17 cellular contexts compared by ENCODE assay signal in genomic region chr1:163307479-163308171, GRCh38. TPM values are rescaled to one million over a fixed set of nuclear protein-coding genes. Genes with fewer than 3 reads are reported as not detected.
A peak's percentile ranks its signal among the peaks of the same experiment; 100 is the strongest.
DNase-seq lines count a peak whose midpoint lies in the region; ATAC-seq and TF ChIP-seq lines count a peak whose summit lies in the region.
"Had no signal": no experiment of that assay in that cellular context is flagged by ENCODE, and none has a peak within 500 bp of the region (broad histone marks: within the 10 kb centered on the region; RNA-seq: fewer than 3 reads in every experiment).

No MANE protein-coding gene starts in this region.

- no peak overlapping the region for H2BK120ac ChIP-seq in mesenchymal stem cell (ENCODE audit: low read depth, low read length)

- H3K36me3 ChIP-seq in Karpas-422 (ENCODE audit: insufficient read depth, low read length) (peaks cover 35% of the 10 kb centered on the region), brain microvascular endothelial cell (replicated peaks) (no peaks in the 10 kb centered on the region), mesenchymal stem cell (ENCODE audit: control insufficient read depth in 1 of 2, insufficient read depth in 2 of 2, low read depth in 1 of 2, low read length in 2 of 2) (peaks cover 0 to 8% of the 10 kb centered on the region in 2 experiments)

- peak; percentile 73 for DNase-seq in AG10803 (ENCODE audit: low read depth)
- no peak for DNase-seq in Karpas-422
- peak; percentile 83 for DNase-seq in brain microvascular endothelial cell
- no peak for DNase-seq in mesenchymal stem cell
- DNase-seq in COLO668 (lab: John Stamatoyannopoulos, UW; ENCODE audit: unreplicated experiment): no peak
- no peak for DNase-seq in NCI-H1694 treated with DMSO at 0.1 percent for 48 hours (lab: John Stamatoyannopoulos, UW)
- no peak for DNase-seq in D341Med (ENCODE audit: low spot score)
- no peak for DNase-seq in Right ventricle myocardium superior
- DNase-seq: activated naive CD8-positive, alpha-beta T cell treated with anti-CD3 and anti-CD28 coated beads, Interleukin-2, amount 50 U/mL, for 24 hours; activated T-cell treated with anti-CD3 and anti-CD28 coated beads, Interleukin-2, amount 50 U/mL, for 1 hour; dermis blood vessel endothelial cell; GDM1; NCI-H1092; NCI-H345; posterior cingulate gyrus; T-cell; trophoblast cell had no signal

- no peak overlapping the region for H2AK5ac ChIP-seq in mesenchymal stem cell (ENCODE audit: low read length, severe bottlenecking)

- no peak overlapping the region for H3K4ac ChIP-seq in mesenchymal stem cell (ENCODE audit: low read depth in 1 of 2, low read length in 2 of 2)

- H3K27me3 ChIP-seq in Karpas-422 (ENCODE audit: low read length) (no peaks in the 10 kb centered on the region), brain microvascular endothelial cell (replicated peaks) (no peaks in the 10 kb centered on the region), mesenchymal stem cell (ENCODE audit: control insufficient read depth in 1 of 2, insufficient read depth in 1 of 2, low read length in 2 of 2) (no peaks in the 10 kb centered on the region)

- no peaks in the 10 kb centered on the region for H3K9me2 ChIP-seq in Karpas-422 (replicated peaks; ENCODE audit: insufficient read depth, low read length)

- H3K4me2 ChIP-seq in Karpas-422 (ENCODE audit: low read depth, low read length, poor library complexity, severe bottlenecking) (no peak overlapping the region), mesenchymal stem cell (ENCODE audit: low read length, poor library complexity, severe bottlenecking) (no peak overlapping the region)

- H3K79me2 ChIP-seq in Karpas-422 (ENCODE audit: low read length): no peaks in the 10 kb centered on the region

- no peak overlapping the region for H2BK12ac ChIP-seq in mesenchymal stem cell (ENCODE audit: low read length in 2 of 2)

- no peaks in the 10 kb centered on the region for H4K20me1 ChIP-seq in Karpas-422 (ENCODE audit: insufficient read depth, low read depth, low read length)

- H3K4me1 ChIP-seq in Karpas-422 (ENCODE audit: low read length): peaks cover 83% of the 10 kb centered on the region
- peaks cover 4% of the 10 kb centered on the region for H3K4me1 ChIP-seq in mesenchymal stem cell (ENCODE audit: control insufficient read depth, insufficient read depth, low read depth, low read length)

- H4K8ac ChIP-seq in mesenchymal stem cell (ENCODE audit: low read length): no peak overlapping the region

- H3K23ac ChIP-seq in mesenchymal stem cell (ENCODE audit: low read length in 2 of 2): no peak overlapping the region

- no peak for TF ChIP-seq CTCF in AG10803 (conservative IDR thresholded peaks at IDR 0.05; ENCODE audit: low read length)
- TF ChIP-seq CTCF in brain microvascular endothelial cell (IDR thresholded peaks at IDR 0.05; ENCODE audit: low read depth, low read length, missing control alignments): no peak

- no peak overlapping the region for H2BK15ac ChIP-seq in mesenchymal stem cell (ENCODE audit: low read depth, poor library complexity, severe bottlenecking)

- 95% methylated on average over 3 of the region's 5 CpGs for WGBS in mesenchymal stem cell

- ATAC-seq in Right ventricle myocardium superior (ENCODE audit: poor library complexity): no peak
- ATAC-seq: activated naive CD8-positive, alpha-beta T cell treated with anti-CD3 and anti-CD28 coated beads, Interleukin-2, amount 50 U/mL, for 24 hours; T-cell had no signal

- no peaks in the 10 kb centered on the region for H3K9me3 ChIP-seq in Karpas-422 (ENCODE audit: low read length)
- H3K9me3 ChIP-seq in mesenchymal stem cell (ENCODE audit: control insufficient read depth, low read length): no peaks in the 10 kb centered on the region

- in situ Hi-C loops in brain microvascular endothelial cell (cut with HindIII; ENCODE audit: low pct_ligation_motif_present, low sequenced_read_pairs): loop anchor here (25.0 kb wide), 2 partner anchors 245 to 445 kb away; partner anchors contain the start of genes CCDC190 and RGS4

- H3K18ac ChIP-seq in mesenchymal stem cell (ENCODE audit: low read depth in 1 of 2, low read length in 2 of 2): no peak overlapping the region

- no peak overlapping the region for H3K14ac ChIP-seq in mesenchymal stem cell (ENCODE audit: low read length in 2 of 2)

- H3K4me3 ChIP-seq in AG10803 (ENCODE audit: low read length) (no peak overlapping the region), Karpas-422 (ENCODE audit: low read length) (no peak overlapping the region), brain microvascular endothelial cell (ENCODE audit: low read depth, low read length) (no peak overlapping the region), mesenchymal stem cell (ENCODE audit: insufficient read depth in 1 of 2, low read depth in 1 of 2, low read length in 2 of 2) (no peak overlapping the region)

- no peak overlapping the region for H3K9ac ChIP-seq in Karpas-422 (ENCODE audit: low read length)
- H3K9ac ChIP-seq in mesenchymal stem cell (ENCODE audit: low read length): peak overlapping the region; percentile 82

- H3K79me1 ChIP-seq in mesenchymal stem cell (replicated peaks; ENCODE audit: low read length, poor library complexity, severe bottlenecking): peaks cover 4% of the 10 kb centered on the region

- H4K91ac ChIP-seq in mesenchymal stem cell (ENCODE audit: low read length): no peak overlapping the region

- H2AFZ ChIP-seq in Karpas-422 (ENCODE audit: low read length) (no peak overlapping the region), mesenchymal stem cell (ENCODE audit: low read depth, low read length) (no peak overlapping the region)

- H3K27ac ChIP-seq in Karpas-422 (ENCODE audit: low read length): peak overlapping the region; percentile 99
- peak overlapping the region; percentile 68 for H3K27ac ChIP-seq in brain microvascular endothelial cell
- peak overlapping the region; percentile 93 for H3K27ac ChIP-seq in mesenchymal stem cell (ENCODE audit: low read length, poor library complexity, severe bottlenecking)

- intact Hi-C loops in Right ventricle myocardium superior (cut with DNase I): no loop called here

- no peak overlapping the region for H2BK5ac ChIP-seq in mesenchymal stem cell (ENCODE audit: low read depth, low read length, poor library complexity, severe bottlenecking)

RNA-seq across cellular contexts. Expression of gene NUF2, which starts 14.1 kb away (rescaled TPM):
- total RNA-seq in Karpas-422 (2014; rRNA removed; shearing (Covaris generic); ENCODE audit: low replicate concordance): 44.6 and 91.7 TPM in 2 replicates
- polyA plus RNA-seq in mesenchymal stem cell (2013, experiment 1 of 2): 3.2 TPM
- 3.3 TPM for polyA plus RNA-seq in mesenchymal stem cell (2013, experiment 2 of 2)
- total RNA-seq in Right ventricle myocardium superior: 0.59 TPM

Comparison
In these comparisons a context has a peak if more than half of its experiments do, and no peak if none do; other contexts are left out.
1. DNase-seq: peak in AG10803 (single experiment) and brain microvascular endothelial cell (single experiment); none in Karpas-422 (single experiment), mesenchymal stem cell (single experiment), COLO668 (single experiment), NCI-H1694 treated with DMSO at 0.1 percent for 48 hours (single experiment), D341Med (single experiment) and Right ventricle myocardium superior (single experiment).
2. RNA of gene NUF2, which starts 14.1 kb away (total RNA-seq): 44.6 to 91.7 TPM in Karpas-422; 0.59 TPM in Right ventricle myocardium superior (single experiment); every median in the first group is over 10 times any median in the second.
3. Peak in every context shown above with its lines, with median percentiles within 50 percentile points of each other: H3K27ac ChIP-seq.